In the genomic region with DNA sequence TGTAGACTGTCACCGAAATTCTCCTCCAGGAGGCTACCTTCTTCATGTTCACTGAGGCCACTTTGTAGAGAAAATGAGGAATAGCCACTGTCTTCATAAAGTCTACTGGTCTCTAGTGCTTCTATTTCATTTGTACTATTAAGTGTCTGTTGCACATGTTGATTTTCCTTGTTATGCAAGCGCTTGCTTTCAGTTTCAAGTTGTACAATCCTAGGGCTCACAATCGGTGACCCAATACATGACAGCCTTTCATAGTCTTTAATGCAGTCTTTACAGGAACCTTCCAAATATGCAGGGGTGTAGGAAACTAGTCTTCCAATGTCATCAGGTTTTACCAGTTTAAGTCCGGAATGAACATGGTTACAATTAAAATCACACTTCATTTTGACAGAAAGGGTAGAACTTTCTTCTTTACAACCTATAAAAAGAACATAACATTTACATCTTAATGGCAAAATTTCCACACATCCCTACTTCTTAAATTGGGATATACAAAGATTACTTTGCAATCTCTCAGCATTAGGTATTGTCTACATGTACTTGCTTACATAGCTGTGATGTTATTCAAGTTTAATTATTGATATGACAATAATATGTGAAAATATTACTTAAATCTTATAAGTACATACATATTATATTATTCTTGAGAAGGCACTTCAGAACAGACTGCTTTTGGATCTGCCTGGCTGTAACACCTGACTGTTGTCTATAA, we compare ENCODE assay signal across 10 cellular contexts. TPM values are rescaled to one million over a fixed set of nuclear protein-coding genes. Genes with fewer than 3 reads are reported as not detected.
DNase-seq lines count a peak whose midpoint lies in the region; ATAC-seq lines count a peak whose summit lies in the region.
"Had no signal": no experiment of that assay in that cellular context is flagged by ENCODE, and none has a peak within 500 bp of the region (broad histone marks: within the 10 kb centered on the region; RNA-seq: fewer than 3 reads in every experiment).

No MANE protein-coding gene starts in this region.

- H3K4me3 ChIP-seq in naive thymus-derived CD4-positive, alpha-beta T cell (ENCODE audit: low read length) = no peak overlapping the region
- H3K4me3 ChIP-seq: left ventricle myocardium inferior had no signal

- no peaks in the 10 kb centered on the region for H3K9me3 ChIP-seq in naive thymus-derived CD4-positive, alpha-beta T cell (ENCODE audit: control insufficient read depth in 2 of 3, low read length in 3 of 3)
- H3K9me3 ChIP-seq: left ventricle myocardium inferior had no signal

- H3K27ac ChIP-seq in naive thymus-derived CD4-positive, alpha-beta T cell (ENCODE audit: low read depth, low read length) = no peak overlapping the region
- H3K27ac ChIP-seq: left ventricle myocardium inferior had no signal

- peaks cover 48% of the 10 kb centered on the region for H3K4me1 Mint-ChIP-seq in activated CD4-positive, alpha-beta memory T cell treated with anti-CD3 and anti-CD28 coated beads for 36 hours (ENCODE audit: low read depth)
- peaks cover 21 to 65% (median 29%) of the 10 kb centered on the region in 7 donors for H3K4me1 Mint-ChIP-seq in naive thymus-derived CD4-positive, alpha-beta T cell

- CTCF ChIA-PET in activated CD4-positive, alpha-beta memory T cell treated with anti-CD3 and anti-CD28 coated beads for 36 hours (lab: Charles Lee) = no interaction called here
- CTCF ChIA-PET in naive thymus-derived CD4-positive, alpha-beta T cell (lab: Charles Lee) = no interaction called here

- intact Hi-C loops in activated CD4-positive, alpha-beta memory T cell treated with anti-CD3 and anti-CD28 coated beads for 36 hours (cut with micrococcal nuclease) = no loop called here
- intact Hi-C loops in naive thymus-derived CD4-positive, alpha-beta T cell (cut with micrococcal nuclease) = loop anchor here in 1 of 2 donors (10.0 kb wide), 1 partner anchor 791 kb away; no protein-coding TSS in a partner anchor

- H3K36me3 Mint-ChIP-seq in activated CD4-positive, alpha-beta memory T cell treated with anti-CD3 and anti-CD28 coated beads for 36 hours = peaks cover 80% of the 10 kb centered on the region
- H3K36me3 Mint-ChIP-seq in naive thymus-derived CD4-positive, alpha-beta T cell = peaks cover 14 to 63% (median 59%) of the 10 kb centered on the region in 5 donors

- POLR2A ChIA-PET in activated CD4-positive, alpha-beta memory T cell treated with anti-CD3 and anti-CD28 coated beads for 36 hours (lab: Charles Lee) = no interaction called here
- POLR2A ChIA-PET in naive thymus-derived CD4-positive, alpha-beta T cell (lab: Charles Lee) = interaction anchor here (0.6 kb wide), 1 partner anchor 20 kb away, joined by 3 read pairs; no protein-coding TSS in a partner anchor

- peak overlapping the region; percentile 4 for H3K4me3 Mint-ChIP-seq in activated CD4-positive, alpha-beta memory T cell treated with anti-CD3 and anti-CD28 coated beads for 36 hours
- peak overlapping the region in 2 of 10 donors; percentile 22 to 73 for H3K4me3 Mint-ChIP-seq in naive thymus-derived CD4-positive, alpha-beta T cell

- no peak for DNase-seq in activated CD4-positive, alpha-beta memory T cell treated with anti-CD3 and anti-CD28 coated beads for 36 hours
- DNase-seq in naive thymus-derived CD4-positive, alpha-beta T cell = no peak
- DNase-seq in GDM1 (lab: John Stamatoyannopoulos, UW) = no peak
- no peak for DNase-seq in NCI-H1105 (lab: John Stamatoyannopoulos, UW)
- DNase-seq: effector CD4-positive, alpha-beta T cell; left ventricle myocardium inferior had no signal

- H3K4me1 ChIP-seq in naive thymus-derived CD4-positive, alpha-beta T cell (ENCODE audit: control insufficient read depth in 2 of 2, insufficient read depth in 2 of 2, low read length in 2 of 2) = peaks cover 0 to 5% of the 10 kb centered on the region in 2 donors
- H3K4me1 ChIP-seq: left ventricle myocardium inferior had no signal

- peaks cover 0 to 46% (median 17%) of the 10 kb centered on the region in 3 experiments for H3K36me3 ChIP-seq in naive thymus-derived CD4-positive, alpha-beta T cell (ENCODE audit: control insufficient read depth in 2 of 3, insufficient read depth in 3 of 3, low read length in 3 of 3)

- peak; percentile 55 for ATAC-seq in GM18511 (IDR thresholded peaks at IDR 0.05; ENCODE audit: unreplicated experiment)
- peak; percentile 51 for ATAC-seq in HG02970 (IDR thresholded peaks at IDR 0.05; ENCODE audit: low FRiP score, unreplicated experiment)
- ATAC-seq in naive thymus-derived CD4-positive, alpha-beta T cell = peak; percentile 90
- ATAC-seq in GM18873 (IDR thresholded peaks at IDR 0.05; ENCODE audit: low FRiP score, unreplicated experiment) = no peak
- ATAC-seq in HG03520 (IDR thresholded peaks at IDR 0.05; ENCODE audit: unreplicated experiment) = no peak

- H3K27ac Mint-ChIP-seq in activated CD4-positive, alpha-beta memory T cell treated with anti-CD3 and anti-CD28 coated beads for 36 hours = peak overlapping the region; percentile 19
- H3K27ac Mint-ChIP-seq in naive thymus-derived CD4-positive, alpha-beta T cell = peak overlapping the region in 1 of 9 donors; percentile 76

- H3K9me3 Mint-ChIP-seq in activated CD4-positive, alpha-beta memory T cell treated with anti-CD3 and anti-CD28 coated beads for 36 hours = peaks cover 3% of the 10 kb centered on the region
- peaks cover 0 to 18% (median 5%) of the 10 kb centered on the region in 11 donors for H3K9me3 Mint-ChIP-seq in naive thymus-derived CD4-positive, alpha-beta T cell

- no peaks in the 10 kb centered on the region for H3K27me3 Mint-ChIP-seq in activated CD4-positive, alpha-beta memory T cell treated with anti-CD3 and anti-CD28 coated beads for 36 hours
- H3K27me3 Mint-ChIP-seq in naive thymus-derived CD4-positive, alpha-beta T cell = no peaks in the 10 kb centered on the region

- no peaks in the 10 kb centered on the region for H3K27me3 ChIP-seq in naive thymus-derived CD4-positive, alpha-beta T cell (ENCODE audit: control insufficient read depth in 2 of 2, insufficient read depth in 2 of 2, low read length in 2 of 2)

RNA-seq across cellular contexts. Expression of a gene that starts 7.5 kb away (rescaled TPM):
- 10 to 100 TPM; 41.8 to 42.7 TPM for total RNA-seq in activated CD4-positive, alpha-beta memory T cell treated with anti-CD3 and anti-CD28 coated beads for 36 hours
- total RNA-seq in naive thymus-derived CD4-positive, alpha-beta T cell = 10 to 100 TPM in 2 of 5 experiments, 1 to 10 TPM in 3; 3.2 to 50.2 (median 9.2) TPM
- polyA plus RNA-seq in naive thymus-derived CD4-positive, alpha-beta T cell = 1 to 10 TPM; 5.3 to 9.0 TPM

RNA-seq across cellular contexts. Expression of a gene that starts 27.1 kb away (rescaled TPM):
- total RNA-seq in activated CD4-positive, alpha-beta memory T cell treated with anti-CD3 and anti-CD28 coated beads for 36 hours = 10 to 100 TPM; 16.9 to 20.1 TPM
- 10 to 100 TPM in 4 of 5 experiments, 1 to 10 TPM in 1; 8.9 to 18.1 (median 13.5) TPM for total RNA-seq in naive thymus-derived CD4-positive, alpha-beta T cell
- 1 to 10 TPM; 6.1 to 6.8 TPM for polyA plus RNA-seq in naive thymus-derived CD4-positive, alpha-beta T cell

Comparison
In these comparisons a context has a peak if more than half of its experiments do, and no peak if none do; other contexts are left out.
1. ATAC-seq: peak in GM18511 (single experiment), HG02970 (single experiment) and naive thymus-derived CD4-positive, alpha-beta T cell (single experiment); none in GM18873 (single experiment) and HG03520 (single experiment).